Comparison of ENCODE assay signal across 2 cellular contexts in genomic region chr1:63873751-63874150, GRCh38.
TF ChIP-seq lines count a peak whose summit lies in the region.

No MANE protein-coding gene starts in this region.

TF ChIP-seq in A549, 52 proteins besides CTCF, POLR2A, EP300 and RAD21 (continued from another document):
- TF ChIP-seq ESRRA (IDR thresholded peaks at IDR 0.05; ENCODE audit: borderline replicate concordance, low read length) (no peak), PHF8 (IDR thresholded peaks at IDR 0.05; ENCODE audit: borderline replicate concordance, low read depth) (no peak), RNF2 (IDR thresholded peaks at IDR 0.05; ENCODE audit: borderline replicate concordance, low read depth) (no peak), CHD2 (IDR thresholded peaks at IDR 0.05; ENCODE audit: low read length, partially characterized antibody) (no peak)

TF ChIP-seq in IMR-90, 13 proteins besides CTCF, POLR2A, EP300 and RAD21 (continued from another document):
- no peak for TF ChIP-seq USF2 (IDR thresholded peaks at IDR 0.05; ENCODE audit: low read depth, low read length)
TF ChIP-seq in IMR-90: peak in this region for 0.
